ENCODE assay signal across 8 cellular contexts in genomic region chr1:34929497-34929852, GRCh38. TPM values are rescaled to one million over a fixed set of nuclear protein-coding genes. Genes with fewer than 3 reads are reported as not detected.
DNase-seq lines count a peak whose midpoint lies in the region; ATAC-seq and TF ChIP-seq lines count a peak whose summit lies in the region.

DLGAP3 (minus strand) TSS chr1:34929650; CDS start chr1:34905383, 24,267 bp downstream.

- peaks cover 0 to under 1% of the 10 kb centered on the region in 2 donors for H3K9me3 Mint-ChIP-seq in stimulated activated naive CD8-positive, alpha-beta T cell treated with anti-CD3 and anti-CD28 coated beads, Interleukin-15, amount 100 ng/mL, for 72 hours

- 0 to 1% (median 0%) methylated on average over 4 to 50 of the region's 50 CpGs; no CpG with 5 or more reads in 1 of the 4 donors for WGBS in heart left ventricle, 4 donors
- WGBS in iPS DF 6.9 (ENCODE audit: insufficient coverage, insufficient read length): no CpG with 5 or more reads among the region's 50 CpGs

- H2AFZ ChIP-seq in SU-DHL-6 (ENCODE audit: low read depth, low read length, severe bottlenecking): no peak within 1 kb of the TSS

- H3K27ac ChIP-seq in heart left ventricle: no peak within 1 kb of the TSS
- H3K27ac ChIP-seq in SU-DHL-6 (ENCODE audit: low read depth, low read length): no peak within 1 kb of the TSS
- H3K27ac ChIP-seq in iPS DF 6.9 (ENCODE audit: low read length): no peak within 1 kb of the TSS

- TF ChIP-seq POLR2A in heart left ventricle (IDR thresholded peaks at IDR 0.05): no peak

- H3K27me3 ChIP-seq in heart left ventricle (peaks cover 25 to 67% (median 50%) of the 10 kb centered on the region in 9 donors), SU-DHL-6 (ENCODE audit: low read length) (no peaks in the 10 kb centered on the region), iPS DF 6.9 (ENCODE audit: control insufficient read depth, insufficient read depth, low read length) (peaks cover 6% of the 10 kb centered on the region; the same call in 1 of the 2 replicates)

- ATAC-seq in heart left ventricle (no peak), Right ventricle myocardium superior (ENCODE audit: poor library complexity) (no peak), HG03196 (IDR thresholded peaks at IDR 0.05; ENCODE audit: unreplicated experiment) (no peak), GM19463 (IDR thresholded peaks at IDR 0.05; ENCODE audit: unreplicated experiment) (no peak)
- no peak for ATAC-seq in stimulated activated naive CD8-positive, alpha-beta T cell treated with anti-CD3 and anti-CD28 coated beads, Interleukin-15, amount 100 ng/mL, for 72 hours

- peak within 1 kb of the TSS; percentile 54 for H3K4me2 ChIP-seq in SU-DHL-6 (ENCODE audit: low read depth, low read length, poor library complexity, severe bottlenecking)

- H3K9ac ChIP-seq in SU-DHL-6 (ENCODE audit: low read length): peak within 1 kb of the TSS; percentile 40; the same call in 1 of the 2 replicates

- H4K20me1 ChIP-seq in SU-DHL-6 (ENCODE audit: low read depth, low read length): no peaks in the 10 kb centered on the region

- TF ChIP-seq CTCF in heart left ventricle (IDR thresholded peaks at IDR 0.05) (no peak), SU-DHL-6 (IDR thresholded peaks at IDR 0.05; ENCODE audit: insufficient read depth, low read length, poor library complexity, severe bottlenecking) (no peak)

- intact Hi-C loops in heart left ventricle (cut with DNase I) (no loop called here), Right ventricle myocardium superior (cut with DNase I) (no loop called here)

- H3K4me1 ChIP-seq in heart left ventricle (peaks cover 0 to 17% (median 6%) of the 10 kb centered on the region in 12 donors), iPS DF 6.9 (ENCODE audit: control insufficient read depth, insufficient read depth, low read length) (peaks cover 4% of the 10 kb centered on the region; the same call in 1 of the 2 replicates)

- no peaks in the 10 kb centered on the region for H3K79me2 ChIP-seq in SU-DHL-6 (ENCODE audit: insufficient read depth, low read length)

- peak within 1 kb of the TSS; percentile 73 to 77 for H3K4me3 Mint-ChIP-seq in stimulated activated naive CD8-positive, alpha-beta T cell treated with anti-CD3 and anti-CD28 coated beads, Interleukin-15, amount 100 ng/mL, for 72 hours

- peaks cover 0 to 4% (median 0%) of the 10 kb centered on the region in 12 donors for H3K9me3 ChIP-seq in heart left ventricle
- no peaks in the 10 kb centered on the region for H3K9me3 ChIP-seq in SU-DHL-6 (ENCODE audit: insufficient read depth, low read length)
- no peaks in the 10 kb centered on the region for H3K9me3 ChIP-seq in iPS DF 6.9 (ENCODE audit: control insufficient read depth, insufficient read depth, low read length)

- no peaks in the 10 kb centered on the region for H3K9me2 ChIP-seq in SU-DHL-6 (replicated peaks; ENCODE audit: insufficient read depth, low read length)

- DNase-seq in heart left ventricle (no peak), Right ventricle myocardium superior (no peak), iPS DF 6.9 (ENCODE audit: low read depth, low spot score) (no peak), retina (no peak)
- DNase-seq in stimulated activated naive CD8-positive, alpha-beta T cell treated with anti-CD3 and anti-CD28 coated beads, Interleukin-15, amount 100 ng/mL, for 72 hours: no peak

- H3K36me3 ChIP-seq in heart left ventricle: no peaks in the 10 kb centered on the region
- H3K36me3 ChIP-seq in SU-DHL-6 (ENCODE audit: low read length): no peaks in the 10 kb centered on the region
- H3K36me3 ChIP-seq in iPS DF 6.9 (ENCODE audit: control insufficient read depth, insufficient read depth, low read length): no peaks in the 10 kb centered on the region

- peaks cover 11% of the 10 kb centered on the region for H3K4me1 Mint-ChIP-seq in stimulated activated naive CD8-positive, alpha-beta T cell treated with anti-CD3 and anti-CD28 coated beads, Interleukin-15, amount 100 ng/mL, for 72 hours

- H3K4me3 ChIP-seq in heart left ventricle (peak within 1 kb of the TSS; percentile 22 to 52 (median 44)), SU-DHL-6 (ENCODE audit: insufficient read depth, low read length, poor library complexity, severe bottlenecking) (peak within 1 kb of the TSS; percentile 52), iPS DF 6.9 (ENCODE audit: low read length) (peak within 1 kb of the TSS; percentile 73)

- no peaks in the 10 kb centered on the region for H3F3A ChIP-seq in SU-DHL-6 (ENCODE audit: insufficient read depth)

- no peak within 1 kb of the TSS for H3K27ac Mint-ChIP-seq in stimulated activated naive CD8-positive, alpha-beta T cell treated with anti-CD3 and anti-CD28 coated beads, Interleukin-15, amount 100 ng/mL, for 72 hours

- H3K27me3 Mint-ChIP-seq in stimulated activated naive CD8-positive, alpha-beta T cell treated with anti-CD3 and anti-CD28 coated beads, Interleukin-15, amount 100 ng/mL, for 72 hours: peaks cover 73% of the 10 kb centered on the region

RNA-seq across cellular contexts. Expression of gene DLGAP3, which starts in this region (rescaled TPM):
- total RNA-seq in heart left ventricle (under 1 TPM in 2 of 9 donors, not detected in 7; 0.07 to 0.51 TPM), Right ventricle myocardium superior (0.08 TPM)
- under 1 TPM in 1 of 2 donors, not detected in 1; 0.10 TPM for polyA plus RNA-seq in heart left ventricle
